ENCODE assay signal across 19 cellular contexts in genomic region chr4:36610628-36611027, GRCh38.
A peak's percentile ranks its signal among the peaks of the same experiment; 100 is the strongest.
DNase-seq lines count a peak whose midpoint lies in the region; ATAC-seq and TF ChIP-seq lines count a peak whose summit lies in the region.
"Had no signal": no experiment of that assay in that cellular context is flagged by ENCODE, and none has a peak within 500 bp of the region (broad histone marks: within the 10 kb centered on the region; RNA-seq: fewer than 3 reads in every experiment).

No MANE protein-coding gene starts in this region.

- intact Hi-C loops in activated CD4-positive, alpha-beta T cell treated with anti-CD3 and anti-CD28 coated beads for 36 hours (cut with DNase I, micrococcal nuclease): no loop called here

- peaks cover 3% of the 10 kb centered on the region for H3K9me3 Mint-ChIP-seq in activated CD4-positive, alpha-beta T cell treated with anti-CD3 and anti-CD28 coated beads for 36 hours (ENCODE audit: low read depth)
- H3K9me3 Mint-ChIP-seq in activated T-cell treated with anti-CD3 and anti-CD28 coated beads, Interleukin-2, amount 50 U/mL, for 72 hours: peaks cover 3 to 9% of the 10 kb centered on the region in 2 donors
- peaks cover 9% of the 10 kb centered on the region for H3K9me3 Mint-ChIP-seq in activated T-cell treated with anti-CD3 and anti-CD28 coated beads, Interleukin-2, amount 50 U/mL, for 24 hours
- peaks cover 4% of the 10 kb centered on the region for H3K9me3 Mint-ChIP-seq in activated T-helper 17 cell treated with anti-CD3 and anti-CD28 coated beads, Interleukin-2, amount 50 U/mL, for 72 hours

- peak; percentile 57 for ATAC-seq in activated CD4-positive, alpha-beta T cell treated with anti-CD3 and anti-CD28 coated beads for 36 hours
- peak; percentile 42 to 51 for ATAC-seq in activated T-cell treated with anti-CD3 and anti-CD28 coated beads, Interleukin-2, amount 50 U/mL, for 72 hours (replicated peaks in 1 of 2)
- ATAC-seq in activated T-helper 17 cell treated with anti-CD3 and anti-CD28 coated beads, Interleukin-2, amount 50 U/mL, for 72 hours (replicated peaks): peak; percentile 71
- no peak for ATAC-seq in GM18873 (IDR thresholded peaks at IDR 0.05; ENCODE audit: low FRiP score, unreplicated experiment)
- ATAC-seq: A549; CD8-positive, alpha-beta T cell; GM12878 had no signal

- H3K27me3 Mint-ChIP-seq in activated CD4-positive, alpha-beta T cell treated with anti-CD3 and anti-CD28 coated beads for 36 hours: no peaks in the 10 kb centered on the region
- H3K27me3 Mint-ChIP-seq in activated T-cell treated with anti-CD3 and anti-CD28 coated beads, Interleukin-2, amount 50 U/mL, for 72 hours (ENCODE audit: low read depth): peaks cover 12% of the 10 kb centered on the region
- H3K27me3 Mint-ChIP-seq in activated T-cell treated with anti-CD3 and anti-CD28 coated beads, Interleukin-2, amount 50 U/mL, for 24 hours: no peaks in the 10 kb centered on the region
- H3K27me3 Mint-ChIP-seq in activated T-helper 17 cell treated with anti-CD3 and anti-CD28 coated beads, Interleukin-2, amount 50 U/mL, for 72 hours: peaks cover 4% of the 10 kb centered on the region
- H3K27me3 Mint-ChIP-seq: B cell; CD4-positive, alpha-beta T cell had no signal

- no peak overlapping the region for H3K27ac Mint-ChIP-seq in activated CD4-positive, alpha-beta T cell treated with anti-CD3 and anti-CD28 coated beads for 36 hours
- no peak overlapping the region for H3K27ac Mint-ChIP-seq in activated T-cell treated with anti-CD3 and anti-CD28 coated beads, Interleukin-2, amount 50 U/mL, for 72 hours
- no peak overlapping the region for H3K27ac Mint-ChIP-seq in activated T-cell treated with anti-CD3 and anti-CD28 coated beads, Interleukin-2, amount 50 U/mL, for 24 hours
- no peak overlapping the region for H3K27ac Mint-ChIP-seq in activated T-helper 17 cell treated with anti-CD3 and anti-CD28 coated beads, Interleukin-2, amount 50 U/mL, for 72 hours
- H3K27ac Mint-ChIP-seq: B cell; CD4-positive, alpha-beta T cell; CD8-positive, alpha-beta T cell had no signal

- TF ChIP-seq CTCF in GM12865 (IDR thresholded peaks at IDR 0.05; ENCODE audit: insufficient read depth, low read depth, low read length, missing control alignments): no peak

- H3K4me3 Mint-ChIP-seq in activated CD4-positive, alpha-beta T cell treated with anti-CD3 and anti-CD28 coated beads for 36 hours: no peak overlapping the region
- H3K4me3 Mint-ChIP-seq in activated T-cell treated with anti-CD3 and anti-CD28 coated beads, Interleukin-2, amount 50 U/mL, for 72 hours: no peak overlapping the region
- H3K4me3 Mint-ChIP-seq in activated T-cell treated with anti-CD3 and anti-CD28 coated beads, Interleukin-2, amount 50 U/mL, for 24 hours: no peak overlapping the region
- no peak overlapping the region for H3K4me3 Mint-ChIP-seq in activated T-helper 17 cell treated with anti-CD3 and anti-CD28 coated beads, Interleukin-2, amount 50 U/mL, for 72 hours
- H3K4me3 Mint-ChIP-seq: B cell; CD4-positive, alpha-beta T cell; CD8-positive, alpha-beta T cell had no signal

- CTCF ChIA-PET in activated CD4-positive, alpha-beta T cell treated with anti-CD3 and anti-CD28 coated beads for 36 hours (lab: Charles Lee): interaction anchor here (1.3 kb wide), 1 partner anchor 20 kb away, joined by 3 read pairs; no protein-coding TSS in a partner anchor

- H3K4me1 Mint-ChIP-seq in activated CD4-positive, alpha-beta T cell treated with anti-CD3 and anti-CD28 coated beads for 36 hours: no peaks in the 10 kb centered on the region
- no peaks in the 10 kb centered on the region for H3K4me1 Mint-ChIP-seq in activated T-cell treated with anti-CD3 and anti-CD28 coated beads, Interleukin-2, amount 50 U/mL, for 72 hours (ENCODE audit: low read depth)
- peaks cover 1% of the 10 kb centered on the region for H3K4me1 Mint-ChIP-seq in activated T-cell treated with anti-CD3 and anti-CD28 coated beads, Interleukin-2, amount 50 U/mL, for 24 hours (ENCODE audit: low read depth)
- H3K4me1 Mint-ChIP-seq in activated T-helper 17 cell treated with anti-CD3 and anti-CD28 coated beads, Interleukin-2, amount 50 U/mL, for 72 hours: no peaks in the 10 kb centered on the region
- H3K4me1 Mint-ChIP-seq: B cell had no signal

- no peaks in the 10 kb centered on the region for H3K36me3 Mint-ChIP-seq in activated CD4-positive, alpha-beta T cell treated with anti-CD3 and anti-CD28 coated beads for 36 hours (ENCODE audit: low read depth)
- peaks cover 4 to 9% of the 10 kb centered on the region in 2 donors for H3K36me3 Mint-ChIP-seq in activated T-cell treated with anti-CD3 and anti-CD28 coated beads, Interleukin-2, amount 50 U/mL, for 72 hours (ENCODE audit: insufficient read depth in 2 of 2)
- no peaks in the 10 kb centered on the region for H3K36me3 Mint-ChIP-seq in activated T-cell treated with anti-CD3 and anti-CD28 coated beads, Interleukin-2, amount 50 U/mL, for 24 hours (ENCODE audit: low read depth)
- no peaks in the 10 kb centered on the region for H3K36me3 Mint-ChIP-seq in activated T-helper 17 cell treated with anti-CD3 and anti-CD28 coated beads, Interleukin-2, amount 50 U/mL, for 72 hours (ENCODE audit: low read depth)
- H3K36me3 Mint-ChIP-seq: CD8-positive, alpha-beta T cell had no signal

- no peak for DNase-seq in activated CD4-positive, alpha-beta T cell treated with anti-CD3 and anti-CD28 coated beads for 36 hours
- DNase-seq in activated CD4-positive, alpha-beta T cell treated with anti-CD3 and anti-CD28 coated beads for 48 hours: no peak
- DNase-seq in activated T-cell treated with anti-CD3 and anti-CD28 coated beads, Interleukin-2, amount 50 U/mL, for 72 hours: no peak
- no peak for DNase-seq in activated T-cell treated with anti-CD3 and anti-CD28 coated beads, Interleukin-2, amount 50 U/mL, for 24 hours
- peak; percentile 14 for DNase-seq in GM12865 (ENCODE audit: low read depth)
- no peak for DNase-seq in NCI-H345 (lab: John Stamatoyannopoulos, UW)
- DNase-seq: AML-193; Caco-2; Calu3; CD4-positive, alpha-beta T cell; CD8-positive, alpha-beta T cell; DMS79 treated with DMSO at 0.1 percent for 48 hours; GF-D8 had no signal

- H3K4me3 ChIP-seq in GM12865 (ENCODE audit: low read depth, low read length): no peak overlapping the region
- H3K4me3 ChIP-seq: A549; BLaER1 treated with 17β-estradiol and CSF1 and Interleukin-3, amounts not matched to agents 10 nM and 100 nM; GM12878 had no signal

- POLR2A ChIA-PET in activated CD4-positive, alpha-beta T cell treated with anti-CD3 and anti-CD28 coated beads for 36 hours (lab: Charles Lee): no interaction called here
